In genomic region chr16:68344252-68344651, GRCh38 we compare ENCODE assay signal across 18 cellular contexts. TPM values are rescaled to one million over a fixed set of nuclear protein-coding genes. Genes with fewer than 3 reads are reported as not detected.
DNase-seq lines count a peak whose midpoint lies in the region; ATAC-seq, FAIRE-seq and TF ChIP-seq lines count a peak whose summit lies in the region.
"Had no signal": no experiment of that assay in that cellular context is flagged by ENCODE, and none has a peak within 500 bp of the region (broad histone marks: within the 10 kb centered on the region; RNA-seq: fewer than 3 reads in every experiment).

No MANE protein-coding gene starts in this region.

- no peak for TF ChIP-seq RAD21 in K562 (CRISPR knock-in tag; conservative IDR thresholded peaks at IDR 0.05 in 1 of 2, IDR thresholded peaks at IDR 0.05 in 1 of 2)

- POLR2A ChIA-PET in K562 (lab: Yijun Ruan, JAX) = interaction anchor here (0.8 to 1.3 kb wide), 3 partner anchors 12 to 251 kb away, joined by 3 to 4 read pairs (median 3); no protein-coding TSS in a partner anchor
- POLR2A ChIA-PET in CD8-positive, alpha-beta memory T cell (lab: Charles Lee) = interaction anchor here (0.6 kb wide), 1 partner anchor 600 kb away, joined by 3 read pairs; no protein-coding TSS in a partner anchor

- H3K9ac ChIP-seq in DND-41 (ENCODE audit: low read depth, low read length) = peak overlapping the region; percentile 55
- no peak overlapping the region for H3K9ac ChIP-seq in K562 (ENCODE audit: insufficient read depth in 1 of 2, low read depth in 2 of 2, low read length in 2 of 2)
- H3K9ac ChIP-seq: GM23248 had no signal

- no peaks in the 10 kb centered on the region for H3K9me1 ChIP-seq in K562 (ENCODE audit: control insufficient read depth, insufficient read depth, low read length)

- in situ Hi-C loops in K562 (cut with MboI) = no loop called here
- in situ Hi-C loops in gastrocnemius medialis (cut with MboI; ENCODE audit: low sequenced_read_pairs in 4 of 4) = loop anchor here in 2 of 4 donors (25.0 kb wide), 1 partner anchor 257 kb away; the partner anchor contains the start of gene NFATC3 (in 2 of the 2)

- no peaks in the 10 kb centered on the region for H3K27me3 Mint-ChIP-seq in CD8-positive, alpha-beta memory T cell
- H3K27me3 Mint-ChIP-seq: CD4-positive, alpha-beta T cell had no signal

- peaks cover 14 to 90% (median 32%) of the 10 kb centered on the region in 3 donors for H3K36me3 Mint-ChIP-seq in CD8-positive, alpha-beta memory T cell

- no peaks in the 10 kb centered on the region for H3K27me3 ChIP-seq in DND-41 (ENCODE audit: insufficient read depth, low read length, poor library complexity)
- H3K27me3 ChIP-seq in K562 (ENCODE audit: control insufficient read depth in 2 of 2, insufficient read depth in 2 of 2, low read length in 2 of 2) = no peaks in the 10 kb centered on the region
- no peaks in the 10 kb centered on the region for H3K27me3 ChIP-seq in gastrocnemius medialis
- no peaks in the 10 kb centered on the region for H3K27me3 ChIP-seq in testis
- H3K27me3 ChIP-seq in CD8-positive, alpha-beta memory T cell (ENCODE audit: insufficient read depth, low read length, poor library complexity, severe bottlenecking) = no peaks in the 10 kb centered on the region

- H3K4me1 Mint-ChIP-seq in CD8-positive, alpha-beta memory T cell = peaks cover 0 to 15% (median 3%) of the 10 kb centered on the region in 3 donors

- CTCF ChIA-PET in K562 (lab: Yijun Ruan, JAX; ENCODE audit: low intra/inter-chr PET ratio) = no interaction called here
- CTCF ChIA-PET in CD8-positive, alpha-beta memory T cell (lab: Charles Lee) = interaction anchor here (1.1 to 2.3 kb wide), 3 partner anchors 15 to 80 kb away, joined by 3 to 7 read pairs (median 3); partner anchors contain the start of gene SLC7A6

- no peaks in the 10 kb centered on the region for H3K9me3 ChIP-seq in DND-41 (ENCODE audit: insufficient read depth, low read length, severe bottlenecking)
- no peaks in the 10 kb centered on the region for H3K9me3 ChIP-seq in K562 (replicated peaks; ENCODE audit: control insufficient read depth, insufficient read depth, low read depth, low read length)
- no peaks in the 10 kb centered on the region for H3K9me3 ChIP-seq in gastrocnemius medialis
- no peaks in the 10 kb centered on the region for H3K9me3 ChIP-seq in testis
- no peaks in the 10 kb centered on the region for H3K9me3 ChIP-seq in CD8-positive, alpha-beta memory T cell (ENCODE audit: low read length)
- H3K9me3 ChIP-seq: HAP-1 had no signal

- H3K27ac Mint-ChIP-seq in CD8-positive, alpha-beta memory T cell = no peak overlapping the region
- H3K27ac Mint-ChIP-seq: CD4-positive, alpha-beta T cell had no signal

- FAIRE-seq in K562 (lab: Jason Lieb, UNC) = peak; percentile 87
- FAIRE-seq: A204.1, GM12878 had no signal

- intact Hi-C loops in K562 (cut with micrococcal nuclease) (no loop called here), gastrocnemius medialis (cut with DNase I; ENCODE audit: low total_unique reads) (no loop called here), testis (cut with DNase I; ENCODE audit: low total_unique reads) (no loop called here)

- H2AFZ ChIP-seq in DND-41 (ENCODE audit: low read depth, low read length) (no peak overlapping the region), K562 (ENCODE audit: low read depth, low read length) (no peak overlapping the region)
- H2AFZ ChIP-seq: GM23248 had no signal

- no peak overlapping the region for H3K4me3 Mint-ChIP-seq in CD8-positive, alpha-beta memory T cell
- H3K4me3 Mint-ChIP-seq: CD4-positive, alpha-beta T cell had no signal

- 20% methylated on average over 11 of the region's 11 CpGs for WGBS in K562 (ENCODE audit: insufficient coverage, low coverage, missing lambda C conversion rate)
- 48 to 61% methylated on average over 11 of the region's 11 CpGs for WGBS in testis, 2 donors

- TF ChIP-seq CTCF in DND-41 (IDR thresholded peaks at IDR 0.05; ENCODE audit: borderline replicate concordance, extremely low read depth, low read length, poor library complexity, severe bottlenecking) = no peak
- TF ChIP-seq CTCF in K562 (IDR thresholded peaks at IDR 0.05 in 2 of 3, conservative IDR thresholded peaks at IDR 0.05 in 1 of 3; ENCODE audit: insufficient read depth in 2 of 3, low read depth in 1 of 3, low read length in 3 of 3) = no peak
- TF ChIP-seq CTCF in gastrocnemius medialis (IDR thresholded peaks at IDR 0.05 in 4 of 5, conservative IDR thresholded peaks at IDR 0.05 in 1 of 5) = no peak
- no peak for TF ChIP-seq CTCF in testis (IDR thresholded peaks at IDR 0.05)

- H4K20me1 ChIP-seq in DND-41 (ENCODE audit: insufficient read depth, low read length) (0 out of 2 replicates have a peak, but pooled peaks cover 3% of the 10 kb centered on the region), K562 (replicated peaks; ENCODE audit: control insufficient read depth, insufficient read depth, low read length) (no peaks in the 10 kb centered on the region; the same call in 1 of the 2 replicates)

- no peak for DNase-seq in DND-41
- peak; percentile 59 to 71 (median 62) for DNase-seq in K562 (ENCODE audit: extremely low read depth in 1 of 4, low spot score in 3 of 4)
- peak; percentile 27 to 54 for DNase-seq in gastrocnemius medialis
- peak; percentile 77 for DNase-seq in testis
- no peak for DNase-seq in CD8-positive, alpha-beta memory T cell
- DNase-seq in Ammon's horn (ENCODE audit: low spot score) = no peak
- DNase-seq: ACHN; Calu3; CD4-positive, alpha-beta T cell; DMS79 treated with DMSO at 0.1 percent for 48 hours; EL; GM23248 had no signal

- peaks cover 50% of the 10 kb centered on the region for H3K79me2 ChIP-seq in DND-41 (ENCODE audit: insufficient read depth, low read length)
- no peaks in the 10 kb centered on the region for H3K79me2 ChIP-seq in K562 (ENCODE audit: control insufficient read depth, insufficient read depth, low read length)

- H3K27ac ChIP-seq in DND-41 (ENCODE audit: low read length) = peak overlapping the region; percentile 89
- no peak overlapping the region for H3K27ac ChIP-seq in K562 (ENCODE audit: extremely low read depth, low read depth, low read length)
- H3K27ac ChIP-seq in gastrocnemius medialis = peak overlapping the region; percentile 80 to 94 (median 89)
- H3K27ac ChIP-seq in testis = peak overlapping the region in 1 of 2 donors; percentile 44
- no peak overlapping the region for H3K27ac ChIP-seq in CD8-positive, alpha-beta memory T cell (ENCODE audit: low read depth, low read length)
- H3K27ac ChIP-seq: C4-2B, GM23248, HL-60 had no signal

- H3K9me3 Mint-ChIP-seq in CD8-positive, alpha-beta memory T cell = no peaks in the 10 kb centered on the region
- H3K9me3 Mint-ChIP-seq: CD4-positive, alpha-beta T cell had no signal

- H3K4me3 ChIP-seq in DND-41 (ENCODE audit: low read depth in 1 of 2, low read length in 2 of 2) (no peak overlapping the region), K562 (no peak overlapping the region), gastrocnemius medialis (no peak overlapping the region), testis (no peak overlapping the region)
- H3K4me3 ChIP-seq in CD8-positive, alpha-beta memory T cell (ENCODE audit: low read length) = no peak overlapping the region
- H3K4me3 ChIP-seq: GM12878, GM23248, HAP-1 had no signal

- TF ChIP-seq POLR2A in K562 (conservative IDR thresholded peaks at IDR 0.05) (no peak), gastrocnemius medialis (IDR thresholded peaks at IDR 0.05) (no peak), testis (IDR thresholded peaks at IDR 0.05) (no peak)

- no TSS peak for BruUV-seq in K562 (replicated peaks; lab: Mats Ljungman, UMichigan)

- peaks cover 68% of the 10 kb centered on the region for H3K4me1 ChIP-seq in DND-41 (ENCODE audit: insufficient read depth, low read length)
- H3K4me1 ChIP-seq in K562 (replicated peaks in 1 of 2; ENCODE audit: control insufficient read depth in 2 of 2, insufficient read depth in 2 of 2, low read length in 2 of 2) = peaks cover 3 to 6% of the 10 kb centered on the region in 2 experiments; a peak in 3 of 5 replicates
- peaks cover 59 to 72% of the 10 kb centered on the region in 2 donors for H3K4me1 ChIP-seq in gastrocnemius medialis
- H3K4me1 ChIP-seq in testis = peaks cover 5% of the 10 kb centered on the region
- no peaks in the 10 kb centered on the region for H3K4me1 ChIP-seq in CD8-positive, alpha-beta memory T cell (ENCODE audit: insufficient read depth, low read length)

- 0 out of 2 replicates have a peak overlapping the region, but pooled peaks have one; percentile 15 for H3K4me2 ChIP-seq in DND-41 (ENCODE audit: insufficient read depth, low read length)
- no peak overlapping the region for H3K4me2 ChIP-seq in K562 (ENCODE audit: insufficient read depth, low read length)

- H3K36me3 ChIP-seq in DND-41 (ENCODE audit: insufficient read depth, low read length) (peaks cover 84% of the 10 kb centered on the region), K562 (ENCODE audit: control insufficient read depth, insufficient read depth, low read length) (peaks cover 93% of the 10 kb centered on the region), gastrocnemius medialis (peaks cover 0 to 39% of the 10 kb centered on the region in 2 donors), testis (ENCODE audit: low read depth, missing control alignments) (no peaks in the 10 kb centered on the region)
- peaks cover 34% of the 10 kb centered on the region for H3K36me3 ChIP-seq in CD8-positive, alpha-beta memory T cell (ENCODE audit: insufficient read depth, low read length)

- 0 out of 2 replicates have a peak, but pooled peaks have one; percentile 9 for TF ChIP-seq EP300 in K562 (IDR thresholded peaks at IDR 0.05; ENCODE audit: low read length)

- no peak for ATAC-seq in DND-41 (ENCODE audit: insufficient read depth, low read depth)
- ATAC-seq in K562 = peak; percentile 90
- no peak for ATAC-seq in gastrocnemius medialis
- no peak for ATAC-seq in HG03354 (IDR thresholded peaks at IDR 0.05; ENCODE audit: poor library complexity, severe bottlenecking, unreplicated experiment)
- ATAC-seq: GM12878 had no signal

RNA-seq across cellular contexts. Expression of gene PRMT7, which starts 33.4 kb away (rescaled TPM):
- 222 and 419 TPM in 2 replicates for total RNA-seq in K562 (2011; cell fraction: chromatin; rRNA removed; ENCODE audit: low replicate concordance)
- total RNA-seq in K562 (2011; cell fraction: nucleolus; rRNA removed) = 230 and 239 TPM in 2 replicates
- 180 and 199 TPM in 2 replicates for total RNA-seq in K562 (2011; cell fraction: nucleoplasm; rRNA removed)
- total RNA-seq in K562 (2014; rRNA removed) (78.3 and 90.2 TPM in 2 replicates), K562 (2014; rRNA removed; fragmentation: Illumina TruSeq; extraction: Trizol) (48.0 and 56.7 TPM in 2 replicates), K562 (2015; rRNA removed; fragmentation: Illumina TruSeq; extraction: Trizol) (69.7 and 73.1 TPM in 2 replicates), K562 (2021) (78.6 and 79.4 TPM in 2 replicates), gastrocnemius medialis (10 to 100 TPM; 22.2 to 41.0 (median 32.8) TPM), testis (100 to 1,000 TPM in 1 of 2 donors, 10 to 100 TPM in 1; 99.3 to 111 TPM)
- polyA plus RNA-seq in K562 (2011; rRNA removed) (69.9 and 74.1 TPM in 2 replicates), K562 (2014; fragmentation: Illumina TruSeq; extraction: Trizol) (66.6 and 85.9 TPM in 2 replicates), K562 (2014; fragmentation: Nextera tagmentation; extraction: Ambion mirVana) (10 to 100 TPM in 1 of 2 experiments, 1 to 10 TPM in 1; 6.4 to 12.6 TPM), K562 (2014; rRNA removed) (83.7 and 88.8 TPM in 2 replicates), testis (ENCODE audit: insufficient read depth, low read depth, low replicate concordance) (47.9 TPM)
- 63.9 and 89.3 TPM in 2 replicates for polyA plus RNA-seq in K562 (2011; cell fraction: cytosol; rRNA removed)
- 335 and 470 TPM in 2 replicates for polyA plus RNA-seq in K562 (2011; cell fraction: nucleus; rRNA removed)
- 59.7 and 71.7 TPM in 2 replicates for polyA plus RNA-seq in K562 (2012)
- 70.0 and 109 TPM in 2 replicates for polyA minus RNA-seq in K562 (2011; rRNA and poly(A)+ RNA removed)
- polyA minus RNA-seq in K562 (2011; cell fraction: cytosol; rRNA and poly(A)+ RNA removed) = 49.6 and 60.8 TPM in 2 replicates
- 92.9 and 103 TPM in 2 replicates for polyA minus RNA-seq in K562 (2011; cell fraction: nucleus; rRNA and poly(A)+ RNA removed)
- total RNA-seq in CD8-positive, alpha-beta memory T cell = 10 to 100 TPM; 61.1 to 67.5 TPM
- 41.8 TPM for polyA plus RNA-seq in CD8-positive, alpha-beta memory T cell

RNA-seq across cellular contexts. Expression of gene SLC7A6OS, which starts 33.5 kb away (rescaled TPM):
- total RNA-seq in K562 (2011; cell fraction: chromatin; rRNA removed; ENCODE audit: low replicate concordance) = 26.2 and 38.5 TPM in 2 replicates
- 20.0 and 22.3 TPM in 2 replicates for total RNA-seq in K562 (2011; cell fraction: nucleolus; rRNA removed)
- total RNA-seq in K562 (2011; cell fraction: nucleoplasm; rRNA removed) = 30.6 and 38.6 TPM in 2 replicates
- total RNA-seq in K562 (2014; rRNA removed) (16.5 and 18.7 TPM in 2 replicates), K562 (2014; rRNA removed; fragmentation: Illumina TruSeq; extraction: Trizol) (17.6 and 17.8 TPM in 2 replicates), K562 (2015; rRNA removed; fragmentation: Illumina TruSeq; extraction: Trizol) (21.1 and 23.6 TPM in 2 replicates), K562 (2021) (22.1 and 24.3 TPM in 2 replicates), gastrocnemius medialis (1 to 10 TPM; 5.0 to 8.8 (median 7.3) TPM), testis (10 to 100 TPM; 24.3 to 25.8 TPM)
- polyA plus RNA-seq in K562 (2011; rRNA removed) (14.0 and 17.2 TPM in 2 replicates), K562 (2014; fragmentation: Illumina TruSeq; extraction: Trizol) (16.6 and 18.7 TPM in 2 replicates), K562 (2014; fragmentation: Nextera tagmentation; extraction: Ambion mirVana) (1 to 10 TPM; 2.7 to 4.5 TPM), K562 (2014; rRNA removed) (15.5 and 25.3 TPM in 2 replicates), testis (ENCODE audit: insufficient read depth, low read depth, low replicate concordance) (14.7 TPM)
- 7.5 and 8.8 TPM in 2 replicates for polyA plus RNA-seq in K562 (2011; cell fraction: cytosol; rRNA removed)
- polyA plus RNA-seq in K562 (2011; cell fraction: nucleus; rRNA removed) = 27.5 and 29.9 TPM in 2 replicates
- 11.1 and 12.5 TPM in 2 replicates for polyA plus RNA-seq in K562 (2012)
- 16.2 and 16.7 TPM in 2 replicates for polyA minus RNA-seq in K562 (2011; rRNA and poly(A)+ RNA removed)
- 4.7 and 6.0 TPM in 2 replicates for polyA minus RNA-seq in K562 (2011; cell fraction: cytosol; rRNA and poly(A)+ RNA removed)
- 12.8 and 18.1 TPM in 2 replicates for polyA minus RNA-seq in K562 (2011; cell fraction: nucleus; rRNA and poly(A)+ RNA removed)
- 10 to 100 TPM; 21.8 to 25.5 TPM for total RNA-seq in CD8-positive, alpha-beta memory T cell
- polyA plus RNA-seq in CD8-positive, alpha-beta memory T cell = 28.2 TPM

Comparison
In these comparisons a context has a peak if more than half of its experiments do, and no peak if none do; other contexts are left out.
1. DNase-seq: peak in K562 (4 of 4), gastrocnemius medialis (2 of 2) and testis (single experiment); none in DND-41 (single experiment), CD8-positive, alpha-beta memory T cell (0 of 5) and Ammon's horn (single experiment).
2. H3K27ac ChIP-seq: peak in DND-41 (single experiment) and gastrocnemius medialis (4 of 4); none in K562 (single experiment) and CD8-positive, alpha-beta memory T cell (single experiment).